In the genomic region with DNA sequence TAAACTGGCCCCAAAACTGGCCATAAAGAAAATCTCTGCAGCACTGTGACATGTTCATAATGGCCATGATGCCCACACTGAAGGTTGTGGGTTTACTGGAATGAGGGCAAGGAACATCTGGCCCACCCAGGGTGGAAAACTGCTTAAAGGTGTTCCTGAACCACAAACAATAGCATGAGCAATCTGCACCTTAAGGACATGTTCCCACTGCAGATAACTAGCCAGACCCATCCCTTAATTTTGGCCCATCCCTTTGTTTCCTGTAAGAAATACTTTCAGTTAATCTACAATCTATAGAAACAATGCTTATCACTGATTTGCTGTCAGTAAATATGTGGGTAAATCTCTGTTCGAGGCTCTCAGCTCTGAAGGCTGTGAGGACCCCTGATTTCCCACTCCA, we compare ENCODE assay signal across 12 cellular contexts. TPM values are rescaled to one million over a fixed set of nuclear protein-coding genes. Genes with fewer than 3 reads are reported as not detected.
A peak's percentile ranks its signal among the peaks of the same experiment; 100 is the strongest.
DNase-seq lines count a peak whose midpoint lies in the region; ATAC-seq, FAIRE-seq and TF ChIP-seq lines count a peak whose summit lies in the region.
"Not testable (repeated sequence)": the region's sequence is repeated elsewhere in the genome, so short reads cannot be mapped to it uniquely, and the experiment has no call there.
"Had no signal": no experiment of that assay in that cellular context is flagged by ENCODE, and none has a peak within 500 bp of the region (broad histone marks: within the 10 kb centered on the region; RNA-seq: fewer than 3 reads in every experiment).

No MANE protein-coding gene starts in this region.

- H2AFZ ChIP-seq in HepG2 (ENCODE audit: low read length): not testable (repeated sequence)

- not testable (repeated sequence) for H3K9ac ChIP-seq in HepG2 (ENCODE audit: insufficient read depth, low read depth, low read length)

- H3K4me1 ChIP-seq in HepG2 (ENCODE audit: insufficient read depth, low read length): peaks cover 20% of the 10 kb centered on the region

- not testable (repeated sequence) for DNase-seq in HepG2 (ENCODE audit: low spot score)

- not testable (repeated sequence) for TF ChIP-seq EP300 in HepG2 (IDR thresholded peaks at IDR 0.05; ENCODE audit: low read depth in 2 of 2, low read length in 2 of 2); HepG2 (CRISPR knock-in tag; IDR thresholded peaks at IDR 0.05; ENCODE audit: borderline replicate concordance)

- H3K79me2 ChIP-seq in HepG2 (ENCODE audit: insufficient read depth, low read length): not testable (repeated sequence)

- in situ Hi-C loops in HepG2 (cut with HindIII; ENCODE audit: extremely low pct_ligation_motif_present, low pct_unique_long_range_greater_than_20kb): not testable (repeated sequence)

- H3K9me3 ChIP-seq in HepG2 (ENCODE audit: low read length): peaks cover 13% of the 10 kb centered on the region; the same call in 1 of the 2 replicates

- CTCF ChIA-PET in HepG2 (lab: Yijun Ruan, JAX; ENCODE audit: low intra/inter-chr PET ratio, low total read pairs): not testable (repeated sequence)

- not testable (repeated sequence) for H3K4me3 ChIP-seq in HepG2 (replicated peaks in 1 of 3; ENCODE audit: insufficient read depth in 1 of 3, low read depth in 2 of 3, low read length in 3 of 3)

- WGBS in HepG2 (ENCODE audit: low lambda C conversion rate): 92% methylated on average over 1 of the region's 1 CpG

- TF ChIP-seq CTCF in HepG2 (CRISPR knock-in tag; IDR thresholded peaks at IDR 0.05): not testable (repeated sequence)

- FAIRE-seq in HepG2 (lab: Jason Lieb, UNC): not testable (repeated sequence)

- H3K36me3 ChIP-seq in HepG2 (replicated peaks in 1 of 2; ENCODE audit: control insufficient read depth in 1 of 2, insufficient read depth in 2 of 2, low read length in 2 of 2): not testable (repeated sequence)

- not testable (repeated sequence) for H3K27me3 ChIP-seq in HepG2 (ENCODE audit: control insufficient read depth in 1 of 2, insufficient read depth in 2 of 2, low read length in 2 of 2)

- H3K4me2 ChIP-seq in HepG2 (ENCODE audit: low read depth, low read length): not testable (repeated sequence)

- BruUV-seq in HepG2 (replicated peaks; lab: Mats Ljungman, UMichigan): not testable (repeated sequence)

- TF ChIP-seq POLR2A in HepG2 (IDR thresholded peaks at IDR 0.05; ENCODE audit: insufficient read depth in 1 of 2, low read depth in 2 of 2, low read length in 2 of 2): not testable (repeated sequence)

- not testable (repeated sequence) for H4K20me1 ChIP-seq in HepG2 (ENCODE audit: insufficient read depth, low read length)

- not testable (repeated sequence) for TF ChIP-seq RAD21 in HepG2 (CRISPR knock-in tag; IDR thresholded peaks at IDR 0.05)

- POLR2A ChIA-PET in HepG2 (lab: Yijun Ruan, JAX): not testable (repeated sequence)

- H3K27ac ChIP-seq in HepG2 (ENCODE audit: extremely low read length, insufficient read depth, low read length): not testable (repeated sequence)

- ATAC-seq in HepG2: not testable (repeated sequence)

- intact Hi-C loops in HepG2 (cut with micrococcal nuclease; ENCODE audit: unreplicated experiment): not testable (repeated sequence)

TF ChIP-seq in HepG2, 621 proteins besides CTCF, POLR2A, EP300 and RAD21:
- TF ChIP-seq ZNF761 (CRISPR knock-in tag; conservative IDR thresholded peaks at IDR 0.05): peak; percentile 94

RNA-seq across cellular contexts. Expression of gene ALB, which starts 46.9 kb away (rescaled TPM):
- total RNA-seq in HepG2 (2016; rRNA removed; fragmentation: Illumina TruSeq; extraction: Trizol): 10,101 and 22,625 TPM in 2 replicates
- 1,763 and 1,983 TPM in 2 replicates for total RNA-seq in HepG2 (2016; cell fraction: cytosol; rRNA removed; fragmentation: Illumina TruSeq; extraction: Trizol; ENCODE audit: low read depth)
- 10,071 and 21,691 TPM in 2 replicates for total RNA-seq in HepG2 (2016; cell fraction: insoluble cytoplasmic fraction; rRNA removed; fragmentation: Illumina TruSeq; extraction: Trizol)
- total RNA-seq in HepG2 (2016; cell fraction: membrane; rRNA removed; fragmentation: Illumina TruSeq; extraction: Trizol): 2,665 and 3,098 TPM in 2 replicates
- total RNA-seq in HepG2 (2016; cell fraction: nucleus; rRNA removed; fragmentation: Illumina TruSeq; extraction: Trizol): 14,455 and 17,797 TPM in 2 replicates
- 22,205 and 22,259 TPM in 2 replicates for polyA plus RNA-seq in HepG2 (2011; rRNA removed)
- polyA plus RNA-seq in HepG2 (2011; cell fraction: cytosol; rRNA removed): 10,343 and 19,758 TPM in 2 replicates
- polyA plus RNA-seq in HepG2 (2011; cell fraction: nucleus; rRNA removed): 4,838 and 7,133 TPM in 2 replicates
- polyA plus RNA-seq in HepG2 (2012): 30,113 and 41,157 TPM in 2 replicates
- polyA plus RNA-seq in HepG2 (2016; cell fraction: cytosol; fragmentation: Illumina TruSeq; extraction: Trizol; ENCODE audit: low read depth): 1,641 and 1,730 TPM in 2 replicates
- 9,271 and 9,564 TPM in 2 replicates for polyA plus RNA-seq in HepG2 (2016; cell fraction: insoluble cytoplasmic fraction; fragmentation: Illumina TruSeq; extraction: Trizol; ENCODE audit: low read depth)
- polyA plus RNA-seq in HepG2 (2016; cell fraction: membrane; fragmentation: Illumina TruSeq; extraction: Trizol; ENCODE audit: low read depth): 1,898 and 2,256 TPM in 2 replicates
- 21,168 and 22,798 TPM in 2 replicates for polyA plus RNA-seq in HepG2 (2016; cell fraction: nucleus; fragmentation: Illumina TruSeq; extraction: Trizol; ENCODE audit: insufficient read depth, low read depth)
- 2.4 and 3,693 TPM in 2 replicates for polyA minus RNA-seq in HepG2 (2011; rRNA and poly(A)+ RNA removed; ENCODE audit: low replicate concordance)
- polyA minus RNA-seq in HepG2 (2011; cell fraction: cytosol; rRNA and poly(A)+ RNA removed): 6,095 and 10,549 TPM in 2 replicates
- 3,995 and 8,747 TPM in 2 replicates for polyA minus RNA-seq in HepG2 (2011; cell fraction: nucleus; rRNA and poly(A)+ RNA removed)
- total RNA-seq: A172; A673; B cell; Calu3; CD4-positive, alpha-beta memory T cell; CD4-positive, CD25-positive, alpha-beta regulatory T cell; CD8-positive, alpha-beta memory T cell; Daoy had no signal
- polyA plus RNA-seq: AG04450; BJ; CD14-positive monocyte; CD4-positive, alpha-beta memory T cell; CD4-positive, CD25-positive, alpha-beta regulatory T cell; CD8-positive, alpha-beta memory T cell had no signal
